Comparison of ENCODE assay signal across 3 cellular contexts in the genomic region with DNA sequence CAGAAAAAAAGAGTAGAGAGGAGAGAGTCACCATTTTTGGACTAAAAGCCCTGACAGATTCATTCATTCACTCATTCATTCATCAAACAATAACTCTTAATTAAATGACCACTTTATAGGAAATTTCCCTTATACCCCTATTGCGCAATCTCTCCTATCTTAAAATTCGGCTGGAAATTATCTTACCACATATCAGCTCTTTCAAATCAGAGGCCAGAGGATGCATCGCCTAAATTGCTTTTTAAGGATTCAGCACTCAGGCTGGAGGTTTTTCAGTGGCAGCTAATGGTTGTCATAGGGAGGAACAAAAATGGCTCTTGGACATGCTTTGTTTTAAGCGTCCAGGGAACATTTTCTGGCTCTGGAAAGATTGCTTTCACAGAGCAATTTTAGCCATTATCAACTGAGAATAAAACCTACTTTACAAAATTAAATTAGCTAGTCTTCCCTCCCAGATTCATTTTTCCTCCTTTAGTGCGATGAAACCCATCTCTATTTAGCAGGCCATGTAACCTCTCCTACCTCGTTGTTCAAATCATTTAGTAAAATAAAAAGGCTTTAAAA.
A peak's percentile ranks its signal among the peaks of the same experiment; 100 is the strongest.
TF ChIP-seq lines count a peak whose summit lies in the region.

No MANE protein-coding gene starts in this region.

TF ChIP-seq in GM23338, 12 proteins besides CTCF, POLR2A, EP300 and RAD21:
- TF ChIP-seq ZNF331 (CRISPR knock-in tag; IDR thresholded peaks at IDR 0.05; ENCODE audit: low read depth) (no peak), JUNB (IDR thresholded peaks at IDR 0.05; ENCODE audit: unreplicated experiment) (no peak), EZH2 (IDR thresholded peaks at IDR 0.05; ENCODE audit: low read depth, unreplicated experiment) (no peak), CREB1 (CRISPR knock-in tag; IDR thresholded peaks at IDR 0.05; ENCODE audit: low read depth) (no peak), EZH2phosphoT487 (IDR thresholded peaks at IDR 0.05; ENCODE audit: unreplicated experiment) (no peak)
- TF ChIP-seq, protein P1, sequence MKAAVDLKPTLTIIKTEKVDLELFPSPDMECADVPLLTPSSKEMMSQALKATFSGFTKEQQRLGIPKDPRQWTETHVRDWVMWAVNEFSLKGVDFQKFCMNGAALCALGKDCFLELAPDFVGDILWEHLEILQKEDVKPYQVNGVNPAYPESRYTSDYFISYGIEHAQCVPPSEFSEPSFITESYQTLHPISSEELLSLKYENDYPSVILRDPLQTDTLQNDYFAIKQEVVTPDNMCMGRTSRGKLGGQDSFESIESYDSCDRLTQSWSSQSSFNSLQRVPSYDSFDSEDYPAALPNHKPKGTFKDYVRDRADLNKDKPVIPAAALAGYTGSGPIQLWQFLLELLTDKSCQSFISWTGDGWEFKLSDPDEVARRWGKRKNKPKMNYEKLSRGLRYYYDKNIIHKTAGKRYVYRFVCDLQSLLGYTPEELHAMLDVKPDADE (IDR thresholded peaks at IDR 0.05) = no peak

TF ChIP-seq in IMR-90, 13 proteins besides CTCF, POLR2A, EP300 and RAD21:
- TF ChIP-seq RFX5 (IDR thresholded peaks at IDR 0.05; ENCODE audit: low read depth, low read length) (no peak), CEBPB (IDR thresholded peaks at IDR 0.05; ENCODE audit: low read depth, low read length) (peak; percentile 96)

TF ChIP-seq in SK-N-SH, 30 proteins besides CTCF, POLR2A, EP300 and RAD21 (continued from another document):
- TF ChIP-seq GATA2 (CRISPR knock-in tag; IDR thresholded peaks at IDR 0.05) (peak; percentile 44; the same call in 1 of the 2 replicates), FOXJ3 (CRISPR knock-in tag; IDR thresholded peaks at IDR 0.05) (no peak), TCF12 (IDR thresholded peaks at IDR 0.05) (no peak), MXI1 (IDR thresholded peaks at IDR 0.05; ENCODE audit: low read depth, low read length) (peak; percentile 30; the same call in 1 of the 2 replicates)
TF ChIP-seq in SK-N-SH: peak in this region for 2.
